Comparison of ENCODE assay signal across 8 cellular contexts in genomic region chr19:14002571-14003278, GRCh38. TPM values are rescaled to one million over a fixed set of nuclear protein-coding genes. Genes with fewer than 3 reads are reported as not detected.
DNase-seq lines count a peak whose midpoint lies in the region; ATAC-seq and TF ChIP-seq lines count a peak whose summit lies in the region.

No MANE protein-coding gene starts in this region.

- H3K36me3 Mint-ChIP-seq in activated CD4-positive, alpha-beta memory T cell treated with anti-CD3 and anti-CD28 coated beads for 36 hours: peaks cover 15% of the 10 kb centered on the region

- ATAC-seq in GM18498 (IDR thresholded peaks at IDR 0.05; ENCODE audit: unreplicated experiment) (no peak), HG02642 (IDR thresholded peaks at IDR 0.05; ENCODE audit: poor library complexity, unreplicated experiment) (no peak)

- H3K9ac ChIP-seq in GM23248: peak overlapping the region; percentile 32

- no peaks in the 10 kb centered on the region for H3K9me2 ChIP-seq in GM23248 (ENCODE audit: insufficient read depth)

- WGBS in GM23248 (ENCODE audit: low coverage in 1 of 2, low lambda C conversion rate in 2 of 2, missing lambda C conversion rate in 2 of 2), 2 experiments: 51 to 52% methylated on average over 13 of the region's 13 CpGs
- 49 to 60% (median 57%) methylated on average over 12 to 13 of the region's 13 CpGs for WGBS in spleen, 5 donors

- peak overlapping the region; percentile 96 for H3K27ac Mint-ChIP-seq in activated CD4-positive, alpha-beta memory T cell treated with anti-CD3 and anti-CD28 coated beads for 36 hours

- TF ChIP-seq POLR2A in spleen (IDR thresholded peaks at IDR 0.05): no peak

- peaks cover 41% of the 10 kb centered on the region for H3K79me2 ChIP-seq in GM23248 (ENCODE audit: insufficient read depth)

- peaks cover 21% of the 10 kb centered on the region for H3F3A ChIP-seq in GM23248 (ENCODE audit: insufficient read depth)

- peaks cover 10% of the 10 kb centered on the region for H3K9me3 Mint-ChIP-seq in activated CD4-positive, alpha-beta memory T cell treated with anti-CD3 and anti-CD28 coated beads for 36 hours

- H3K4me3 ChIP-seq in GM23248 (no peak overlapping the region), left ventricle myocardium inferior (no peak overlapping the region), spleen (peak overlapping the region in 1 of 8 donors; percentile 4)

- in situ Hi-C loops in GM23248 (cut with MboI): no loop called here

- H3K9me3 ChIP-seq in GM23248 (ENCODE audit: low read depth) (peaks cover 8% of the 10 kb centered on the region), left ventricle myocardium inferior (replicated peaks) (peaks cover 9% of the 10 kb centered on the region), spleen (peaks cover 0 to 10% (median 7%) of the 10 kb centered on the region in 8 donors)

- H3K27me3 Mint-ChIP-seq in activated CD4-positive, alpha-beta memory T cell treated with anti-CD3 and anti-CD28 coated beads for 36 hours: no peaks in the 10 kb centered on the region

- 0 out of 2 replicates have a peak, but pooled peaks cover 6% of the 10 kb centered on the region for H3K36me3 ChIP-seq in GM23248 (ENCODE audit: low read depth)
- peaks cover 11% of the 10 kb centered on the region for H3K36me3 ChIP-seq in left ventricle myocardium inferior
- peaks cover 0 to 32% (median 2%) of the 10 kb centered on the region in 6 donors for H3K36me3 ChIP-seq in spleen

- H3K27me3 ChIP-seq in GM23248 (replicated peaks; ENCODE audit: insufficient read depth): no peaks in the 10 kb centered on the region
- H3K27me3 ChIP-seq in left ventricle myocardium inferior (ENCODE audit: low read depth): no peaks in the 10 kb centered on the region
- H3K27me3 ChIP-seq in spleen (replicated peaks in 1 of 7): no peaks in the 10 kb centered on the region

- peak overlapping the region; percentile 97 for H3K27ac ChIP-seq in GM23248
- peak overlapping the region; percentile 99 for H3K27ac ChIP-seq in left ventricle myocardium inferior (replicated peaks)
- peak overlapping the region; percentile 78 to 99 (median 98) for H3K27ac ChIP-seq in spleen

- CTCF ChIA-PET in activated CD4-positive, alpha-beta memory T cell treated with anti-CD3 and anti-CD28 coated beads for 36 hours (lab: Charles Lee): interaction anchor here (0.7 to 2.4 kb wide), 6 partner anchors 15 to 398 kb away, joined by 3 to 8 read pairs (median 6); partner anchors contain the start of gene IL27RA

- TF ChIP-seq CTCF in left ventricle myocardium inferior (IDR thresholded peaks at IDR 0.05; ENCODE audit: borderline replicate concordance) (no peak), spleen (IDR thresholded peaks at IDR 0.05 in 8 of 11, conservative IDR thresholded peaks at IDR 0.05 in 3 of 11) (no peak)

- peak overlapping the region; percentile 57 for H3K4me2 ChIP-seq in GM23248 (ENCODE audit: unreplicated experiment)

- H3K4me3 Mint-ChIP-seq in activated CD4-positive, alpha-beta memory T cell treated with anti-CD3 and anti-CD28 coated beads for 36 hours: peak overlapping the region; percentile 68

- intact Hi-C loops in activated CD4-positive, alpha-beta memory T cell treated with anti-CD3 and anti-CD28 coated beads for 36 hours (cut with micrococcal nuclease): loop anchor here (10.0 kb wide), 1 partner anchor 362 kb away; no protein-coding TSS in a partner anchor
- intact Hi-C loops in left ventricle myocardium inferior (cut with micrococcal nuclease): no loop called here
- intact Hi-C loops in spleen (cut with DNase I; ENCODE audit: low total_unique reads): no loop called here

- H3K4me1 ChIP-seq in GM23248 (ENCODE audit: insufficient read depth) (peaks cover 15% of the 10 kb centered on the region; the same call in 1 of the 2 replicates), left ventricle myocardium inferior (peaks cover 60% of the 10 kb centered on the region), spleen (peaks cover 35 to 69% (median 61%) of the 10 kb centered on the region in 6 donors)

- POLR2A ChIA-PET in activated CD4-positive, alpha-beta memory T cell treated with anti-CD3 and anti-CD28 coated beads for 36 hours (lab: Charles Lee): interaction anchor here (1.0 to 2.5 kb wide), 5 partner anchors 14 to 156 kb away, joined by 3 to 12 read pairs (median 4); partner anchors contain the start of gene IL27RA

- DNase-seq in GM23248: no peak
- DNase-seq in activated CD4-positive, alpha-beta memory T cell treated with anti-CD3 and anti-CD28 coated beads for 36 hours: peak; percentile 48
- peak; percentile 9 for DNase-seq in left ventricle myocardium inferior
- no peak for DNase-seq in spleen
- no peak for DNase-seq in NCI-H2081 (lab: John Stamatoyannopoulos, UW)
- no peak for DNase-seq in NCI-H2029 (lab: John Stamatoyannopoulos, UW)

- peaks cover 44% of the 10 kb centered on the region for H3K4me1 Mint-ChIP-seq in activated CD4-positive, alpha-beta memory T cell treated with anti-CD3 and anti-CD28 coated beads for 36 hours (ENCODE audit: low read depth)

- H2AFZ ChIP-seq in GM23248: peak overlapping the region; percentile 46

- no peaks in the 10 kb centered on the region for H4K20me1 ChIP-seq in GM23248 (ENCODE audit: insufficient read depth)

RNA-seq across cellular contexts. Expression of gene RFX1, which starts 3.4 kb away (rescaled TPM):
- total RNA-seq in GM23248 (2014; rRNA removed; shearing (Covaris generic)): 1.9 and 2.5 TPM in 2 replicates
- 1.6 and 1.7 TPM in 2 replicates for polyA plus RNA-seq in GM23248 (2016; fragmentation: Nextera tagmentation; extraction: Ambion mirVana)
- 10 to 100 TPM; 14.4 to 15.2 TPM for total RNA-seq in activated CD4-positive, alpha-beta memory T cell treated with anti-CD3 and anti-CD28 coated beads for 36 hours
- total RNA-seq in left ventricle myocardium inferior: 15.2 TPM
- 10 to 100 TPM in 5 of 7 donors, 1 to 10 TPM in 2; 9.2 to 22.4 (median 17.9) TPM for total RNA-seq in spleen
- 1 to 10 TPM; 2.2 to 8.0 (median 4.2) TPM for polyA plus RNA-seq in spleen

RNA-seq across cellular contexts. Expression of gene RLN3, which starts 25.2 kb away (rescaled TPM):
- total RNA-seq in GM23248 (2014; rRNA removed; shearing (Covaris generic)): not detected in 2 replicates
- polyA plus RNA-seq in GM23248 (2016; fragmentation: Nextera tagmentation; extraction: Ambion mirVana): not detected in 2 replicates
- not detected for total RNA-seq in activated CD4-positive, alpha-beta memory T cell treated with anti-CD3 and anti-CD28 coated beads for 36 hours
- total RNA-seq in left ventricle myocardium inferior: not detected
- not detected for total RNA-seq in spleen
- under 1 TPM in 1 of 3 donors, not detected in 2; 0.35 TPM for polyA plus RNA-seq in spleen

RNA-seq across cellular contexts. Expression of gene IL27RA, which starts 28.8 kb away (rescaled TPM):
- total RNA-seq in GM23248 (2014; rRNA removed; shearing (Covaris generic)): 7.5 and 8.5 TPM in 2 replicates
- polyA plus RNA-seq in GM23248 (2016; fragmentation: Nextera tagmentation; extraction: Ambion mirVana) (5.8 and 7.1 TPM in 2 replicates), spleen (10 to 100 TPM; 12.8 to 14.4 (median 13.4) TPM)
- total RNA-seq in activated CD4-positive, alpha-beta memory T cell treated with anti-CD3 and anti-CD28 coated beads for 36 hours: 10 to 100 TPM; 61.9 to 62.0 TPM
- total RNA-seq in left ventricle myocardium inferior (4.0 TPM), spleen (10 to 100 TPM; 15.7 to 28.7 (median 20.8) TPM)

RNA-seq across cellular contexts. Expression of gene DCAF15, which starts 50.4 kb away (rescaled TPM):
- total RNA-seq in GM23248 (2014; rRNA removed; shearing (Covaris generic)): 10.6 and 11.5 TPM in 2 replicates
- polyA plus RNA-seq in GM23248 (2016; fragmentation: Nextera tagmentation; extraction: Ambion mirVana) (9.3 and 10.5 TPM in 2 replicates), spleen (10 to 100 TPM; 44.7 to 84.9 (median 79.0) TPM)
- 10 to 100 TPM; 67.0 to 72.0 TPM for total RNA-seq in activated CD4-positive, alpha-beta memory T cell treated with anti-CD3 and anti-CD28 coated beads for 36 hours
- total RNA-seq in left ventricle myocardium inferior (17.0 TPM), spleen (10 to 100 TPM; 27.7 to 58.6 (median 43.2) TPM)

RNA-seq across cellular contexts. Expression of gene PALM3, which starts 59.2 kb away (rescaled TPM):
- total RNA-seq in GM23248 (2014; rRNA removed; shearing (Covaris generic)): 0.25 TPM in 1 of 2 replicates, not detected in the other
- polyA plus RNA-seq in GM23248 (2016; fragmentation: Nextera tagmentation; extraction: Ambion mirVana) (0.15 TPM in 1 of 2 replicates, not detected in the other), spleen (under 1 TPM; 0.02 to 0.32 (median 0.05) TPM)
- total RNA-seq in activated CD4-positive, alpha-beta memory T cell treated with anti-CD3 and anti-CD28 coated beads for 36 hours: not detected
- total RNA-seq in left ventricle myocardium inferior (0.38 TPM), spleen (not detected)

Comparison
In these comparisons a context has a peak if more than half of its experiments do, and no peak if none do; other contexts are left out.
1. DNase-seq: peak in activated CD4-positive, alpha-beta memory T cell treated with anti-CD3 and anti-CD28 coated beads for 36 hours (single experiment) and left ventricle myocardium inferior (single experiment); none in GM23248 (single experiment), spleen (single experiment), NCI-H2081 (0 of 2) and NCI-H2029 (single experiment).
2. Peak in every context shown above with its lines, with median percentiles within 50 percentile points of each other: H3K27ac ChIP-seq.